ENCODE assay signal across 1 cellular context in genomic region chr9:92501671-92502393, GRCh38.
TF ChIP-seq lines count a peak whose summit lies in the region.

No MANE protein-coding gene starts in this region.

TF ChIP-seq in HCT116, 20 proteins besides CTCF, POLR2A, EP300 and RAD21 (continued from another document):
- TF ChIP-seq ZBTB33 (IDR thresholded peaks at IDR 0.05; ENCODE audit: extremely low read depth, insufficient replicate concordance, low read length), result no peak
